25 cellular contexts compared by ENCODE assay signal in the genomic region with DNA sequence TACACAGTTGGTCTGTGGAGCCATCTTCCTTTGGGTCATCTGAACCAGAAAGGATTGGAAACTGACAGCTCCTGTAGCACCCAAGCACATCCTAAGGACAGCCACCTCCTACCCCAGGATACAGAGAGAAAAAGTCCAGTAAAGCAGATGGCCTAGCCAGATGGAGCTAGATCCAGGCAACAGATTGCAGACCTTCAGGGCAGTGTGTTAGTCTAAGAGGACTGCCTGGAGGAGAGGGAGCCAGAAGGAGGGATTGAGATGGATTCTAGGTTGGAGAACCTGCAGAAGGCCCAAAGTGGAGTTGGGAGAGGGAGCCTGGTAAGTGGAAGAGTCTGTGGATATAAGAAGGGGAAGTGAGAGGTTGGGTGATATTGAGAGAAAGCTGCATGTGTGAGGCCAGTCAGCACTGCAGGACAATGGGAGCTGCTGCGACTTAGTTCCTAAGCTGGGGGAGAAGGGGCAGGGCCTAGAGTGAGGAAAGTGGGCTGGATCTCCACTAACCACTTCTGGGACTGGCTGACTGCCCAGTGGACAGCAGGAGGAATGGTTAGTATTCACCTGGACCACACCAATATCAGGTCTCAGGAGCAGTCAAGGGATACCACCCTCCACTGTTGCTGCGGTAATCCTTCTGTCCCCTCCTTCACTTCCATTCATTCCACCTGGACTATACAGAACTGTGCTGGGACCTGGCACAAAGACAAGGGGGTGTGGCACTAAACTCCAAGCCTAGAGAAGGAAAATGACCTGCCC. TPM values are rescaled to one million over a fixed set of nuclear protein-coding genes. Genes with fewer than 3 reads are reported as not detected.
A peak's percentile ranks its signal among the peaks of the same experiment; 100 is the strongest.
DNase-seq lines count a peak whose midpoint lies in the region; TF ChIP-seq lines count a peak whose summit lies in the region.
"Had no signal": no experiment of that assay in that cellular context is flagged by ENCODE, and none has a peak within 500 bp of the region (broad histone marks: within the 10 kb centered on the region; RNA-seq: fewer than 3 reads in every experiment).

No MANE protein-coding gene starts in this region.

- no peak overlapping the region for H3K27ac Mint-ChIP-seq in nephron progenitor cell
- H3K27ac Mint-ChIP-seq: activated CD4-positive, alpha-beta T cell treated with anti-CD3 and anti-CD28 coated beads, Interleukin-2, amount 10 ng/mL, durations not matched to agents 24 days and 14 days; activated naive CD8-positive, alpha-beta T cell treated with anti-CD3 and anti-CD28 coated beads, Interleukin-2, amount 50 U/mL, for 24 hours; activated T-helper 2 cell treated with anti-CD3 and anti-CD28 coated beads, Interferon-gamma antibody, Interleukin-2, Interleukin-4, amounts not matched to agents 10 μg/mL and 5 μg/mL and 100 μg/mL, durations not matched to agents 14 hours and 24 hours and 36 hours; endodermal cell had no signal

- H3K9me3 Mint-ChIP-seq in nephron progenitor cell: no peaks in the 10 kb centered on the region
- H3K9me3 Mint-ChIP-seq: activated CD4-positive, alpha-beta T cell treated with anti-CD3 and anti-CD28 coated beads, Interleukin-2, amount 10 ng/mL, durations not matched to agents 24 days and 14 days; activated naive CD8-positive, alpha-beta T cell treated with anti-CD3 and anti-CD28 coated beads, Interleukin-2, amount 50 U/mL, for 24 hours; activated T-helper 2 cell treated with anti-CD3 and anti-CD28 coated beads, Interferon-gamma antibody, Interleukin-2, Interleukin-4, amounts not matched to agents 10 μg/mL and 5 μg/mL and 100 μg/mL, durations not matched to agents 14 hours and 24 hours and 36 hours; endodermal cell had no signal

- no peak for TF ChIP-seq CTCF in nephron progenitor cell (IDR thresholded peaks at IDR 0.05)

- no peak overlapping the region for H3K4me3 Mint-ChIP-seq in nephron progenitor cell
- H3K4me3 Mint-ChIP-seq: activated CD4-positive, alpha-beta T cell treated with anti-CD3 and anti-CD28 coated beads, Interleukin-2, amount 10 ng/mL, durations not matched to agents 24 days and 14 days; activated naive CD8-positive, alpha-beta T cell treated with anti-CD3 and anti-CD28 coated beads, Interleukin-2, amount 50 U/mL, for 24 hours; endodermal cell had no signal

- H3K36me3 Mint-ChIP-seq in nephron progenitor cell (ENCODE audit: low read depth): no peaks in the 10 kb centered on the region

- H3K27me3 Mint-ChIP-seq in nephron progenitor cell (ENCODE audit: low read depth, poor library complexity): peaks cover 92% of the 10 kb centered on the region

- peaks cover 23% of the 10 kb centered on the region for H3K4me1 Mint-ChIP-seq in nephron progenitor cell

- peak; percentile 58 for DNase-seq in NCI-H2171 treated with DMSO at 0.1 percent for 48 hours (lab: John Stamatoyannopoulos, UW)
- no peak for DNase-seq in NCI-H2171 (lab: John Stamatoyannopoulos, UW)
- peak; percentile 93 for DNase-seq in DMS 273 (lab: John Stamatoyannopoulos, UW; ENCODE audit: unreplicated experiment)
- peak; percentile 63 for DNase-seq in NCI-H69 (lab: John Stamatoyannopoulos, UW)
- peak; percentile 44 for DNase-seq in cerebellar cortex (ENCODE audit: low spot score)
- DNase-seq in nephron progenitor cell: no peak
- DNase-seq in NCI-H1436 treated with DMSO at 0.1 percent for 48 hours (lab: John Stamatoyannopoulos, UW): no peak
- DNase-seq in dermis blood vessel endothelial cell: no peak
- DNase-seq: activated CD4-positive, alpha-beta T cell treated with anti-CD3 and anti-CD28 coated beads, Interleukin-2, amount 10 ng/mL, durations not matched to agents 24 days and 14 days; activated naive CD8-positive, alpha-beta T cell treated with anti-CD3 and anti-CD28 coated beads, Interleukin-2, amount 50 U/mL, for 24 hours; colonic mucosa; DND-41; endodermal cell; kidney glomerular epithelial cell; NCI-H1048; ovary; PC-3; SJCRH30; stomach; T-helper 2 cell had no signal

RNA-seq across cellular contexts. Expression of a gene that starts 13.4 kb away (rescaled TPM):
- not detected in 2 replicates for total RNA-seq in dermis blood vessel endothelial cell
- total RNA-seq: A172; activated CD4-positive, alpha-beta T cell treated with anti-CD3 and anti-CD28 coated beads, Interleukin-2, amount 10 ng/mL, durations not matched to agents 24 days and 14 days; activated T-helper 2 cell treated with anti-CD3 and anti-CD28 coated beads, Interferon-gamma antibody, Interleukin-2, Interleukin-4, amounts not matched to agents 10 μg/mL and 5 μg/mL and 100 μg/mL, durations not matched to agents 14 hours and 24 hours and 36 hours; HT-29; lung microvascular endothelial cell; PC-3; SJCRH30; tibial nerve had no signal

RNA-seq across cellular contexts. Expression of a gene that starts 21.9 kb away (rescaled TPM):
- 65.6 and 78.8 TPM in 2 replicates for total RNA-seq in dermis blood vessel endothelial cell
- total RNA-seq: activated T-helper 2 cell treated with anti-CD3 and anti-CD28 coated beads, Interferon-gamma antibody, Interleukin-2, Interleukin-4, amounts not matched to agents 10 μg/mL and 5 μg/mL and 100 μg/mL, durations not matched to agents 14 hours and 24 hours and 36 hours had no signal

RNA-seq across cellular contexts. Expression of a gene that starts 36.1 kb away (rescaled TPM):
- not detected in 2 replicates for total RNA-seq in dermis blood vessel endothelial cell
- total RNA-seq: activated CD4-positive, alpha-beta T cell treated with anti-CD3 and anti-CD28 coated beads, Interleukin-2, amount 10 ng/mL, durations not matched to agents 24 days and 14 days; activated T-helper 2 cell treated with anti-CD3 and anti-CD28 coated beads, Interferon-gamma antibody, Interleukin-2, Interleukin-4, amounts not matched to agents 10 μg/mL and 5 μg/mL and 100 μg/mL, durations not matched to agents 14 hours and 24 hours and 36 hours; lung microvascular endothelial cell; stomach had no signal

RNA-seq across cellular contexts. Expression of a gene that starts 50.1 kb away (rescaled TPM):
- 0.34 TPM in 1 of 2 replicates, not detected in the other for total RNA-seq in dermis blood vessel endothelial cell
- total RNA-seq: lung microvascular endothelial cell had no signal

RNA-seq across cellular contexts. Expression of a gene that starts 54.0 kb away (rescaled TPM):
- total RNA-seq in dermis blood vessel endothelial cell: 16.7 and 28.2 TPM in 2 replicates

Comparison
In these comparisons a context has a peak if more than half of its experiments do, and no peak if none do; other contexts are left out.
1. DNase-seq: peak in NCI-H2171 treated with DMSO at 0.1 percent for 48 hours (single experiment), DMS 273 (single experiment), NCI-H69 (single experiment) and cerebellar cortex (single experiment); none in NCI-H2171 (single experiment), nephron progenitor cell (single experiment), NCI-H1436 treated with DMSO at 0.1 percent for 48 hours (single experiment) and dermis blood vessel endothelial cell (single experiment).